In genomic region chr13:37621811-37622361, GRCh38 we compare ENCODE assay signal across 18 cellular contexts. TPM values are rescaled to one million over a fixed set of nuclear protein-coding genes. Genes with fewer than 3 reads are reported as not detected.
DNase-seq lines count a peak whose midpoint lies in the region; FAIRE-seq and TF ChIP-seq lines count a peak whose summit lies in the region.
"Had no signal": no experiment of that assay in that cellular context is flagged by ENCODE, and none has a peak within 500 bp of the region (broad histone marks: within the 10 kb centered on the region; RNA-seq: fewer than 3 reads in every experiment).

No MANE protein-coding gene starts in this region.

- H3K36me3 Mint-ChIP-seq in astrocyte (ENCODE audit: low read depth, unreplicated experiment): no peaks in the 10 kb centered on the region
- H3K36me3 Mint-ChIP-seq: activated naive CD4-positive, alpha-beta T cell treated with anti-CD3 and anti-CD28 coated beads, Interleukin-2, amount 50 U/mL, for 24 hours had no signal

- peak; percentile 47 for FAIRE-seq in astrocyte (lab: Jason Lieb, UNC)
- FAIRE-seq: GM18507 had no signal

- no peaks in the 10 kb centered on the region for H3K27me3 Mint-ChIP-seq in astrocyte (ENCODE audit: low read depth, unreplicated experiment)
- H3K27me3 Mint-ChIP-seq: activated CD4-positive, alpha-beta T cell treated with anti-CD3 and anti-CD28 coated beads, Interleukin-2, amount 10 ng/mL, durations not matched to agents 24 days and 14 days; activated naive CD4-positive, alpha-beta T cell treated with anti-CD3 and anti-CD28 coated beads, Interleukin-2, amount 50 U/mL, for 24 hours had no signal

- no peak overlapping the region for H3K4me3 ChIP-seq in GM23248
- H3K4me3 ChIP-seq in astrocyte (ENCODE audit: insufficient read depth, low read depth, low read length): no peak overlapping the region
- H3K4me3 ChIP-seq: SJSA1, transverse colon had no signal

- peak overlapping the region; percentile 39 for H3K27ac ChIP-seq in GM23248
- no peak overlapping the region for H3K27ac ChIP-seq in astrocyte (ENCODE audit: low read depth, low read length)
- H3K27ac ChIP-seq: KMS-11, SJSA1, transverse colon had no signal

- H4K20me1 ChIP-seq in GM23248 (ENCODE audit: insufficient read depth) (no peaks in the 10 kb centered on the region), astrocyte (ENCODE audit: insufficient read depth, low read length) (no peaks in the 10 kb centered on the region)

- H3K27ac Mint-ChIP-seq in astrocyte (ENCODE audit: unreplicated experiment): no peak overlapping the region
- H3K27ac Mint-ChIP-seq: activated CD4-positive, alpha-beta T cell treated with anti-CD3 and anti-CD28 coated beads, Interleukin-2, amount 10 ng/mL, durations not matched to agents 24 days and 14 days; activated naive CD4-positive, alpha-beta T cell treated with anti-CD3 and anti-CD28 coated beads, Interleukin-2, amount 50 U/mL, for 24 hours; endodermal cell had no signal

- no peak overlapping the region for H3K4me3 Mint-ChIP-seq in astrocyte (ENCODE audit: unreplicated experiment)
- H3K4me3 Mint-ChIP-seq: activated CD4-positive, alpha-beta T cell treated with anti-CD3 and anti-CD28 coated beads, Interleukin-2, amount 10 ng/mL, durations not matched to agents 24 days and 14 days; activated naive CD4-positive, alpha-beta T cell treated with anti-CD3 and anti-CD28 coated beads, Interleukin-2, amount 50 U/mL, for 24 hours; endodermal cell had no signal

- H3K4me1 Mint-ChIP-seq in astrocyte (ENCODE audit: low read depth, unreplicated experiment): peaks cover 25% of the 10 kb centered on the region
- H3K4me1 Mint-ChIP-seq: activated CD4-positive, alpha-beta T cell treated with anti-CD3 and anti-CD28 coated beads, Interleukin-2, amount 10 ng/mL, durations not matched to agents 24 days and 14 days; activated naive CD4-positive, alpha-beta T cell treated with anti-CD3 and anti-CD28 coated beads, Interleukin-2, amount 50 U/mL, for 24 hours had no signal

- H3K9me2 ChIP-seq in GM23248 (ENCODE audit: insufficient read depth): no peaks in the 10 kb centered on the region

- H3K36me3 ChIP-seq in GM23248 (ENCODE audit: low read depth) (no peaks in the 10 kb centered on the region), astrocyte (ENCODE audit: insufficient read depth, low read length) (no peaks in the 10 kb centered on the region)
- H3K36me3 ChIP-seq: SJSA1, transverse colon had no signal

- DNase-seq in A172 (ENCODE audit: low spot score) (peak; percentile 18), GM23248 (peak; percentile 61), astrocyte (ENCODE audit: low read depth) (peak; percentile 84), iris pigment epithelial cell (ENCODE audit: low read depth) (peak; percentile 92), NCI-H2196 treated with DMSO at 0.1 percent for 48 hours (lab: John Stamatoyannopoulos, UW; ENCODE audit: unreplicated experiment) (no peak), RKO (ENCODE audit: low spot score) (no peak), posterior vena cava (ENCODE audit: low spot score) (no peak)
- no peak for DNase-seq in activated CD4-positive, alpha-beta T cell treated with anti-CD3 and anti-CD28 coated beads, Interleukin-2, amount 50 U/mL, for 4 hours
- DNase-seq: activated CD4-positive, alpha-beta T cell treated with anti-CD3 and anti-CD28 coated beads, Interleukin-2, amount 10 ng/mL, durations not matched to agents 24 days and 14 days; endodermal cell; NCI-H1417 treated with DMSO at 0.1 percent for 48 hours; occipital lobe; transverse colon had no signal

- H3K4me2 ChIP-seq in GM23248 (ENCODE audit: unreplicated experiment) (peak overlapping the region; percentile 4), astrocyte (ENCODE audit: low read length) (no peak overlapping the region)
- H3K4me2 ChIP-seq: KMS-11 had no signal

- peaks cover 38% of the 10 kb centered on the region for H3F3A ChIP-seq in GM23248 (ENCODE audit: insufficient read depth)

- H3K9me3 ChIP-seq in GM23248 (ENCODE audit: low read depth): no peaks in the 10 kb centered on the region
- no peaks in the 10 kb centered on the region for H3K9me3 ChIP-seq in astrocyte (ENCODE audit: insufficient read depth, low read depth, low read length)
- H3K9me3 ChIP-seq: SJSA1, transverse colon had no signal

- H3K79me2 ChIP-seq in GM23248 (ENCODE audit: insufficient read depth) (no peaks in the 10 kb centered on the region), astrocyte (ENCODE audit: insufficient read depth, low read length) (no peaks in the 10 kb centered on the region)

- H2AFZ ChIP-seq in GM23248 (peak overlapping the region; percentile 22; the same call in 1 of the 2 replicates), astrocyte (ENCODE audit: low read depth, low read length) (no peak overlapping the region)

- intact Hi-C loops in posterior vena cava (cut with DNase I): no loop called here

- in situ Hi-C loops in GM23248 (cut with MboI): no loop called here

- H3K4me1 ChIP-seq in GM23248 (ENCODE audit: insufficient read depth) (peaks cover 43% of the 10 kb centered on the region), astrocyte (ENCODE audit: insufficient read depth, low read length) (peaks cover 15% of the 10 kb centered on the region)
- H3K4me1 ChIP-seq: transverse colon had no signal

- H3K9me3 Mint-ChIP-seq in astrocyte (ENCODE audit: unreplicated experiment): no peaks in the 10 kb centered on the region
- H3K9me3 Mint-ChIP-seq: activated CD4-positive, alpha-beta T cell treated with anti-CD3 and anti-CD28 coated beads, Interleukin-2, amount 10 ng/mL, durations not matched to agents 24 days and 14 days had no signal

- no peak for TF ChIP-seq CTCF in astrocyte (IDR thresholded peaks at IDR 0.05; ENCODE audit: insufficient read depth, low read depth, low read length)

- H3K9ac ChIP-seq in GM23248 (no peak overlapping the region), astrocyte (ENCODE audit: low read length) (no peak overlapping the region)
- H3K9ac ChIP-seq: KMS-11 had no signal

- WGBS in GM23248 (ENCODE audit: low coverage in 1 of 2, low lambda C conversion rate in 2 of 2, missing lambda C conversion rate in 2 of 2), 2 experiments: 63 to 71% methylated on average over 3 of the region's 3 CpGs

- H3K27me3 ChIP-seq in GM23248 (replicated peaks; ENCODE audit: insufficient read depth) (no peaks in the 10 kb centered on the region), astrocyte (ENCODE audit: insufficient read depth, low read length) (no peaks in the 10 kb centered on the region)
- H3K27me3 ChIP-seq: SJSA1, transverse colon had no signal

RNA-seq across cellular contexts. Expression of gene POSTN, which starts 23.3 kb away (rescaled TPM):
- 2.4 and 3.0 TPM in 2 replicates for total RNA-seq in A172 (2014; rRNA removed; shearing (Covaris generic))
- 184 and 196 TPM in 2 replicates for total RNA-seq in GM23248 (2014; rRNA removed; shearing (Covaris generic))
- 233 and 237 TPM in 2 replicates for polyA plus RNA-seq in GM23248 (2016; fragmentation: Nextera tagmentation; extraction: Ambion mirVana)
- 18.6 and 26.6 TPM in 2 replicates for total RNA-seq in astrocyte
- total RNA-seq in posterior vena cava: 100 to 1,000 TPM in 1 of 2 donors, 10 to 100 TPM in 1; 27.8 to 110 TPM
- total RNA-seq: activated CD4-positive, alpha-beta T cell treated with anti-CD3 and anti-CD28 coated beads, Interleukin-2, amount 10 ng/mL, durations not matched to agents 24 days and 14 days; OCI-LY7; SJSA1 had no signal

Comparison
In these comparisons a context has a peak if more than half of its experiments do, and no peak if none do; other contexts are left out.
1. DNase-seq: peak in A172 (single experiment), GM23248 (single experiment), astrocyte (single experiment) and iris pigment epithelial cell (single experiment); none in NCI-H2196 treated with DMSO at 0.1 percent for 48 hours (single experiment), RKO (single experiment), posterior vena cava (single experiment) and activated CD4-positive, alpha-beta T cell treated with anti-CD3 and anti-CD28 coated beads, Interleukin-2, amount 50 U/mL, for 4 hours (0 of 2).